Comparison of ENCODE assay signal across 25 cellular contexts in genomic region chr10:12801214-12802087, GRCh38.
DNase-seq lines count a peak whose midpoint lies in the region; ATAC-seq, FAIRE-seq and TF ChIP-seq lines count a peak whose summit lies in the region.
"Had no signal": no experiment of that assay in that cellular context is flagged by ENCODE, and none has a peak within 500 bp of the region (broad histone marks: within the 10 kb centered on the region; RNA-seq: fewer than 3 reads in every experiment).

No MANE protein-coding gene starts in this region.

- ATAC-seq in aorta (ENCODE audit: low FRiP score): no peak
- ATAC-seq: Right ventricle myocardium inferior had no signal

- TF ChIP-seq CTCF in H1 (IDR thresholded peaks at IDR 0.05; ENCODE audit: control extremely low read depth in 1 of 3, insufficient read depth in 1 of 3, low read depth in 1 of 3, low read length in 3 of 3): no peak

- no peak overlapping the region for H4K5ac ChIP-seq in H1 (ENCODE audit: insufficient read length, low read depth, low read length)

- H3K14ac ChIP-seq in H1 (ENCODE audit: insufficient read length) (no peak overlapping the region), trophoblast cell (ENCODE audit: low read length) (no peak overlapping the region)

- no peak overlapping the region for H2BK120ac ChIP-seq in H1 (replicated peaks; ENCODE audit: low read depth, low read length)
- no peak overlapping the region for H2BK120ac ChIP-seq in trophoblast cell (ENCODE audit: insufficient read depth, low read length, poor library complexity)

- no peaks in the 10 kb centered on the region for H3K4me1 Mint-ChIP-seq in activated naive CD8-positive, alpha-beta T cell treated with anti-CD3 and anti-CD28 coated beads for 36 hours

- H4K91ac ChIP-seq in H1 (replicated peaks; ENCODE audit: insufficient read length, low read length) (no peak overlapping the region), trophoblast cell (ENCODE audit: low read depth, low read length) (no peak overlapping the region)

- POLR2A ChIA-PET in H1 (lab: Charles Lee; ENCODE audit: partially characterized antibody): no interaction called here

- H2AFZ ChIP-seq in H1 (ENCODE audit: low read length) (no peak overlapping the region), trophoblast cell (ENCODE audit: insufficient read depth, low read length, poor library complexity) (no peak overlapping the region)

- no peaks in the 10 kb centered on the region for H3K79me2 ChIP-seq in H1 (ENCODE audit: control insufficient read depth in 1 of 2, insufficient read depth in 2 of 2, low read length in 2 of 2)
- no peaks in the 10 kb centered on the region for H3K79me2 ChIP-seq in trophoblast cell (ENCODE audit: control insufficient read depth, insufficient read depth, low read length, poor library complexity)

- H3K9me3 Mint-ChIP-seq in activated naive CD8-positive, alpha-beta T cell treated with anti-CD3 and anti-CD28 coated beads for 36 hours: no peaks in the 10 kb centered on the region
- H3K9me3 Mint-ChIP-seq: CD4-positive, alpha-beta T cell had no signal

- FAIRE-seq in H1 (lab: Jason Lieb, UNC) (no peak), urothelium cell line (lab: Jason Lieb, UNC) (peak; percentile 56)
- FAIRE-seq: H54, RCC 7860 had no signal

- no peak overlapping the region for H2BK12ac ChIP-seq in H1 (ENCODE audit: low read depth, low read length)
- no peak overlapping the region for H2BK12ac ChIP-seq in trophoblast cell (ENCODE audit: low read length)

- H3K18ac ChIP-seq in H1 (ENCODE audit: extremely low read depth, low read length) (no peak overlapping the region), trophoblast cell (ENCODE audit: low read length) (no peak overlapping the region)

- H3K36me3 ChIP-seq in H1 (ENCODE audit: control insufficient read depth in 2 of 4, insufficient read depth in 4 of 4, low read length in 3 of 4) (no peaks in the 10 kb centered on the region), aorta (ENCODE audit: control insufficient read depth in 1 of 2, insufficient read depth in 2 of 2, low read length in 1 of 2) (no peaks in the 10 kb centered on the region), trophoblast cell (ENCODE audit: control insufficient read depth in 1 of 2, insufficient read depth in 2 of 2, low read length in 2 of 2) (no peaks in the 10 kb centered on the region)
- H3K36me3 ChIP-seq: SJSA1 had no signal

- no peaks in the 10 kb centered on the region for H4K20me1 ChIP-seq in H1 (replicated peaks in 1 of 2; ENCODE audit: control insufficient read depth in 1 of 2, insufficient read depth in 2 of 2, low read length in 2 of 2)
- H4K20me1 ChIP-seq: BLaER1 had no signal

- H3K27ac ChIP-seq in H1 (ENCODE audit: low read depth, low read length) (no peak overlapping the region), aorta (ENCODE audit: low read depth in 1 of 2, low read length in 2 of 2) (no peak overlapping the region), trophoblast cell (ENCODE audit: low read depth, low read length) (no peak overlapping the region)
- H3K27ac ChIP-seq: BLaER1, SJSA1 had no signal

- H3K9me3 ChIP-seq in H1 (ENCODE audit: insufficient read depth in 2 of 2, low read depth in 1 of 2, low read length in 1 of 2): no peaks in the 10 kb centered on the region
- H3K9me3 ChIP-seq in aorta (ENCODE audit: control insufficient read depth, low read length): no peaks in the 10 kb centered on the region
- no peaks in the 10 kb centered on the region for H3K9me3 ChIP-seq in trophoblast cell (ENCODE audit: insufficient read depth, low read depth, low read length)
- H3K9me3 ChIP-seq: BLaER1, Caco-2, SJSA1 had no signal

- CTCF ChIA-PET in H1 (lab: Charles Lee; ENCODE audit: partially characterized antibody): interaction anchor here (1.0 to 2.4 kb wide), 5 partner anchors 9 to 38 kb away, joined by 3 to 14 read pairs (median 4); no protein-coding TSS in a partner anchor

- DNase-seq in NCI-H69 (lab: John Stamatoyannopoulos, UW) (peak; percentile 3), H1 (ENCODE audit: low read depth in 1 of 2, low spot score in 2 of 2) (no peak), kidney tubule cell (ENCODE audit: low spot score) (peak; percentile 33), urothelium cell line (ENCODE audit: low spot score) (no peak), aorta (no peak), Kasumi-1 (lab: John Stamatoyannopoulos, UW) (no peak), trophoblast cell (no peak)
- no peak for DNase-seq in activated naive CD8-positive, alpha-beta T cell treated with anti-CD3 and anti-CD28 coated beads for 36 hours
- DNase-seq: ACHN; Caco-2; CD4-positive, alpha-beta T cell; DMS 273 treated with DMSO at 0.1 percent for 48 hours; GDM1; MM.1S; NCI-H1048; NCI-H1417 treated with DMSO at 0.1 percent for 48 hours; NCI-H187 treated with DMSO at 0.1 percent for 48 hours; NCI-H226; NCI-H510A treated with DMSO at 0.1 percent for 48 hours; NCI-H774 had no signal

- 91 to 100% methylated on average over 1 to 3 of the region's 3 CpGs for WGBS in H1 (ENCODE audit: extremely low coverage in 1 of 2, insufficient coverage in 1 of 2, insufficient read length in 1 of 2, insufficient replicate concordance in 2 of 2, low coverage in 1 of 2, low lambda C conversion rate in 2 of 2, missing lambda C conversion rate in 1 of 2), 2 experiments
- 94 to 95% methylated on average over 3 of the region's 3 CpGs for WGBS in aorta, 2 donors
- 100% methylated on average over 1 of the region's 3 CpGs for WGBS in trophoblast cell (ENCODE audit: extremely low coverage, insufficient coverage, insufficient read length)

- no peaks in the 10 kb centered on the region for H3K27me3 Mint-ChIP-seq in activated naive CD8-positive, alpha-beta T cell treated with anti-CD3 and anti-CD28 coated beads for 36 hours
- H3K27me3 Mint-ChIP-seq: CD4-positive, alpha-beta T cell had no signal

- no peak overlapping the region for H3K23ac ChIP-seq in H1 (ENCODE audit: insufficient read length)
- H3K23ac ChIP-seq in trophoblast cell (ENCODE audit: low read length): no peak overlapping the region

- H3K27me3 ChIP-seq in H1 (replicated peaks in 1 of 4; ENCODE audit: control insufficient read depth in 3 of 4, extremely low read depth in 1 of 4, insufficient read depth in 3 of 4, low read length in 3 of 4) (no peaks in the 10 kb centered on the region), aorta (ENCODE audit: control insufficient read depth in 1 of 2, insufficient read depth in 2 of 2, low read length in 1 of 2) (peaks cover 0 to 2% of the 10 kb centered on the region in 2 donors), trophoblast cell (ENCODE audit: insufficient read depth, low read length) (no peaks in the 10 kb centered on the region)
- H3K27me3 ChIP-seq: BLaER1, SJSA1 had no signal

- TF ChIP-seq RAD21 in H1 (IDR thresholded peaks at IDR 0.05 in 1 of 2, conservative IDR thresholded peaks at IDR 0.05 in 1 of 2; ENCODE audit: low read depth in 2 of 2, low read length in 2 of 2): no peak

- H3K4me1 ChIP-seq in H1 (replicated peaks in 1 of 4; ENCODE audit: control insufficient read depth in 3 of 4, insufficient read depth in 4 of 4, low read length in 3 of 4) (peaks cover 0 to 11% (median 4%) of the 10 kb centered on the region in 4 experiments; a peak in 3 of 7 replicates), aorta (ENCODE audit: control insufficient read depth in 1 of 2, insufficient read depth in 2 of 2, low read length in 2 of 2) (no peaks in the 10 kb centered on the region), trophoblast cell (ENCODE audit: control insufficient read depth in 1 of 2, insufficient read depth in 2 of 2, low read length in 2 of 2) (peaks cover 0 to 2% of the 10 kb centered on the region in 2 experiments)
- H3K4me1 ChIP-seq: Caco-2 had no signal

- H2BK15ac ChIP-seq in H1 (ENCODE audit: low read length): no peak overlapping the region

- no peaks in the 10 kb centered on the region for H3K36me3 Mint-ChIP-seq in activated naive CD8-positive, alpha-beta T cell treated with anti-CD3 and anti-CD28 coated beads for 36 hours

- H4K8ac ChIP-seq in H1 (ENCODE audit: extremely low read depth, insufficient read depth, low read length) (no peak overlapping the region), trophoblast cell (ENCODE audit: low read depth, low read length) (no peak overlapping the region)

- H3K4ac ChIP-seq in H1 (replicated peaks; ENCODE audit: insufficient read length, low read depth, low read length) (no peak overlapping the region), trophoblast cell (ENCODE audit: low read depth, low read length) (no peak overlapping the region)

- H2AK5ac ChIP-seq in H1 (ENCODE audit: low read depth, low read length) (no peak overlapping the region), trophoblast cell (ENCODE audit: low read length) (no peak overlapping the region)

- TF ChIP-seq POLR2A in H1 (IDR thresholded peaks at IDR 0.05; ENCODE audit: control extremely low read depth in 1 of 2, low read depth in 2 of 2, low read length in 2 of 2): no peak

- intact Hi-C loops in aorta (cut with DNase I): no loop called here

- H2BK20ac ChIP-seq in H1 (ENCODE audit: low read length): no peak overlapping the region

- peaks cover 6% of the 10 kb centered on the region for H3K23me2 ChIP-seq in H1 (ENCODE audit: low read depth, low read length)

- H3K4me3 ChIP-seq in H1 (ENCODE audit: extremely low read depth in 1 of 4, insufficient read depth in 2 of 4, low read depth in 3 of 4, low read length in 4 of 4) (no peak overlapping the region), aorta (ENCODE audit: low read length in 2 of 2) (no peak overlapping the region), trophoblast cell (ENCODE audit: low read depth, low read length) (no peak overlapping the region)
- H3K4me3 ChIP-seq: BLaER1, SJSA1 had no signal

- no peak overlapping the region for H3K4me3 Mint-ChIP-seq in activated naive CD8-positive, alpha-beta T cell treated with anti-CD3 and anti-CD28 coated beads for 36 hours
- H3K4me3 Mint-ChIP-seq: CD4-positive, alpha-beta T cell had no signal

- no peak overlapping the region for H3K4me2 ChIP-seq in H1 (ENCODE audit: insufficient read depth in 1 of 2, low read depth in 2 of 2, low read length in 2 of 2)
- no peak overlapping the region for H3K4me2 ChIP-seq in trophoblast cell (ENCODE audit: low read length)
- H3K4me2 ChIP-seq: BLaER1 had no signal

- H3K79me1 ChIP-seq in H1 (ENCODE audit: low read depth, low read length): no peaks in the 10 kb centered on the region
- H3K79me1 ChIP-seq in trophoblast cell (ENCODE audit: low read length): no peaks in the 10 kb centered on the region

- H3K56ac ChIP-seq in H1 (replicated peaks; ENCODE audit: insufficient read length, low read depth, low read length): peak overlapping the region; percentile 80

- no peak overlapping the region for H4K12ac ChIP-seq in trophoblast cell (ENCODE audit: low read depth, low read length)

- no peak for TF ChIP-seq EP300 in H1 (IDR thresholded peaks at IDR 0.05; ENCODE audit: borderline replicate concordance in 1 of 2, low read depth in 2 of 2, low read length in 2 of 2)

- H2BK5ac ChIP-seq in H1 (ENCODE audit: low read depth, low read length): no peak overlapping the region
- no peak overlapping the region for H2BK5ac ChIP-seq in trophoblast cell (ENCODE audit: low read depth, low read length, poor library complexity)

- H3K27ac Mint-ChIP-seq in activated naive CD8-positive, alpha-beta T cell treated with anti-CD3 and anti-CD28 coated beads for 36 hours: no peak overlapping the region
- H3K27ac Mint-ChIP-seq: CD4-positive, alpha-beta T cell had no signal

- no peak overlapping the region for H3K9ac ChIP-seq in H1 (replicated peaks in 1 of 4; ENCODE audit: extremely low read depth in 1 of 4, low read depth in 3 of 4, low read length in 3 of 4)
- H3K9ac ChIP-seq in trophoblast cell (ENCODE audit: low read length): no peak overlapping the region
- H3K9ac ChIP-seq: BLaER1 had no signal

Comparison
In these comparisons a context has a peak if more than half of its experiments do, and no peak if none do; other contexts are left out.
1. DNase-seq: peak in NCI-H69 (single experiment) and kidney tubule cell (single experiment); none in H1 (0 of 2), urothelium cell line (single experiment), activated naive CD8-positive, alpha-beta T cell treated with anti-CD3 and anti-CD28 coated beads for 36 hours (single experiment), aorta (0 of 2), Kasumi-1 (0 of 2) and trophoblast cell (0 of 2).